1 cellular context compared by ENCODE assay signal in the genomic region with DNA sequence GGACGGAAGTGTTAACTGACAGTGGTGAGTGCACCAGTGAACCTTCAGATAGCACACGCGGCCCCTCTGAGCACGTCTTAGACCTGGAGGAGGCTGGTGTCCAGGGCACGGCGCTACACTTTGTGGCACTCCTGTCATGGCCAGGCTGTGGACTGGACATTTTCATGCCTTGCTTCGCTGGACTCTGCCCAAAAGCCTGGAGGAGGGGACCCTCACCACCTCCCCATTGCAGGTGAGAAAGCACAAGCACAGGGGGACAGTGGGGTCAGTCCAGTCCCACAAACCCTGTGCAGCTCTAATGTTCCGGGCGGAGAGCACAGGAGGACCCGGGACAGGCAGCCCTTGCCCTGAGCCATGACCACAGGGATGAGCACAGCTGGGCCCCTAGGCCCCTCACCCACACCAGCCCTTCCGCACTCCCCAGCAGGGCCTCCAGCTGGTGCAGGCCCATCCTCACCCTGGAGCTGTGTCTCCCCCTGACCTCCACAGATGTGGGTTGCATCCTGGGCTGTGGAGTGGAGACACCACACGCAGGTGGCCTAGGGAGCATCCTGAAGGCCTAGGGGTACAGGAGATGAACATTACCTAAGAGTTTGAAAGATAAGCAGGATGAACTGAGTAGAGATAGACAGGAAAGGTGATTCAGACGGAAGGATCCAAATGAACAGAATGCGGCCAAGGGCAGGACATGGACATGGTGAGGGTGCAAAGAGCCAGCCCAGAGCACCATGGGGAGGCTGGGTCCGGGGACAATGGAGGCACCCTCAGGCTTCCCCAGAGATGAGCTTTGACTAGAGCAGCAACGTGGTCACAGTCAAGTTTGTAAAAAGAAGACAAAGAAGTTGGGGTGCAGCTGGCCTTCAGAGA.
TF ChIP-seq lines count a peak whose summit lies in the region.

No MANE protein-coding gene starts in this region.

TF ChIP-seq in SK-N-SH treated with all-trans-retinoic acid at 6 μM for 48 hours, 23 proteins besides CTCF, POLR2A, EP300 and RAD21 (continued from another document):
- TF ChIP-seq TSHZ2 (CRISPR knock-in tag; IDR thresholded peaks at IDR 0.05) = no peak
